Comparison of ENCODE assay signal across 1 cellular context in the genomic region with DNA sequence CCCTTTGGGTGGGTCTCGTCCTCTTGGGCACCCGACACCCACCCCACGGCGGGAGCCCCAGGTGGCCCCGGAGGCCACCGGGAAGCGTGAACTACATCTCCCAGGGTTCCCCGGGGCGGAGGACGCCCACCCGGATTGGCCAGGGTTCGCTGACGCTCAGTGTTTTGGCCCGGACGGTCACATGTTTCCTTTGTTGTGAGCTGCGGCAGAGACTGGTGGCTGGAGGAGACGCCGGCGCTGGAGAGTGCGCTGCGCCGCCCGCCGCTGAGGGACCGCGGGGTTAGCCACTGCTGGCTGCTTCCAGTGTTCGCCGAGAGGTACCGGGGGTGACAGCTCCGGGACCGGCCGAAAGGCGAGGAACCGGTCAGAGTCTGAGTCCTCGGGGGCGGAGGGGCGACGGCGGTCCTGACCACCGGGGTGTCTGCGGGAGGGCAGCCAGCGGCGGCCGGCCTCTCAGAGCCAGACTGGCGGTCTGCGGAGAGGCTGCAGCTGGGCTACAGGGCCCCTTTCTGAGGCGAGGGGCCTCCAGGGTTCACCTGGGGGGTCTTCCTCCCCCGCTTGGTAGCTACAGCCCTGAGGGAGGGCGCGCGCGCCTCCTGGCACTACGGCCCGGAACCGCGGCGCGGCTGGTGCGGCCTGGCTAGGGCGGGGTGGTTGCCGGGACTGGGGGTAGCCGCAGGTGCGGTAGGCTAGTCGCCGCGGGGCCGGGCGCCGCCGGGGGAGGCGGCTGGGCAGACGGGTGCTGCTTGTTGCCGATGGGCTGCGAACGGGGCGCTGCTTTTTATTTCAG.
TF ChIP-seq lines count a peak whose summit lies in the region.

A gene with protein sequence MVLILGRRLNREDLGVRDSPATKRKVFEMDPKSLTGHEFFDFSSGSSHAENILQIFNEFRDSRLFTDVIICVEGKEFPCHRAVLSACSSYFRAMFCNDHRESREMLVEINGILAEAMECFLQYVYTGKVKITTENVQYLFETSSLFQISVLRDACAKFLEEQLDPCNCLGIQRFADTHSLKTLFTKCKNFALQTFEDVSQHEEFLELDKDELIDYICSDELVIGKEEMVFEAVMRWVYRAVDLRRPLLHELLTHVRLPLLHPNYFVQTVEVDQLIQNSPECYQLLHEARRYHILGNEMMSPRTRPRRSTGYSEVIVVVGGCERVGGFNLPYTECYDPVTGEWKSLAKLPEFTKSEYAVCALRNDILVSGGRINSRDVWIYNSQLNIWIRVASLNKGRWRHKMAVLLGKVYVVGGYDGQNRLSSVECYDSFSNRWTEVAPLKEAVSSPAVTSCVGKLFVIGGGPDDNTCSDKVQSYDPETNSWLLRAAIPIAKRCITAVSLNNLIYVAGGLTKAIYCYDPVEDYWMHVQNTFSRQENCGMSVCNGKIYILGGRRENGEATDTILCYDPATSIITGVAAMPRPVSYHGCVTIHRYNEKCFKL (plus strand): TSS at position 193 of the 790 bp plus-strand sequence. CDS start 14,734 bp downstream, outside the sequence.

TF ChIP-seq in GM12878, 131 proteins besides CTCF, POLR2A, EP300 and RAD21 (continued from another document):
- TF ChIP-seq, protein P1, sequence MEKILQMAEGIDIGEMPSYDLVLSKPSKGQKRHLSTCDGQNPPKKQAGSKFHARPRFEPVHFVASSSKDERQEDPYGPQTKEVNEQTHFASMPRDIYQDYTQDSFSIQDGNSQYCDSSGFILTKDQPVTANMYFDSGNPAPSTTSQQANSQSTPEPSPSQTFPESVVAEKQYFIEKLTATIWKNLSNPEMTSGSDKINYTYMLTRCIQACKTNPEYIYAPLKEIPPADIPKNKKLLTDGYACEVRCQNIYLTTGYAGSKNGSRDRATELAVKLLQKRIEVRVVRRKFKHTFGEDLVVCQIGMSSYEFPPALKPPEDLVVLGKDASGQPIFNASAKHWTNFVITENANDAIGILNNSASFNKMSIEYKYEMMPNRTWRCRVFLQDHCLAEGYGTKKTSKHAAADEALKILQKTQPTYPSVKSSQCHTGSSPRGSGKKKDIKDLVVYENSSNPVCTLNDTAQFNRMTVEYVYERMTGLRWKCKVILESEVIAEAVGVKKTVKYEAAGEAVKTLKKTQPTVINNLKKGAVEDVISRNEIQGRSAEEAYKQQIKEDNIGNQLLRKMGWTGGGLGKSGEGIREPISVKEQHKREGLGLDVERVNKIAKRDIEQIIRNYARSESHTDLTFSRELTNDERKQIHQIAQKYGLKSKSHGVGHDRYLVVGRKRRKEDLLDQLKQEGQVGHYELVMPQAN (conservative IDR thresholded peaks at IDR 0.05) = peak; percentile 96
- TF ChIP-seq, protein P2, sequence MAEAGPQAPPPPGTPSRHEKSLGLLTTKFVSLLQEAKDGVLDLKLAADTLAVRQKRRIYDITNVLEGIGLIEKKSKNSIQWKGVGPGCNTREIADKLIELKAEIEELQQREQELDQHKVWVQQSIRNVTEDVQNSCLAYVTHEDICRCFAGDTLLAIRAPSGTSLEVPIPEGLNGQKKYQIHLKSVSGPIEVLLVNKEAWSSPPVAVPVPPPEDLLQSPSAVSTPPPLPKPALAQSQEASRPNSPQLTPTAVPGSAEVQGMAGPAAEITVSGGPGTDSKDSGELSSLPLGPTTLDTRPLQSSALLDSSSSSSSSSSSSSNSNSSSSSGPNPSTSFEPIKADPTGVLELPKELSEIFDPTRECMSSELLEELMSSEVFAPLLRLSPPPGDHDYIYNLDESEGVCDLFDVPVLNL (IDR thresholded peaks at IDR 0.05; ENCODE audit: low read depth, low read length) = no peak
- TF ChIP-seq CBX5 (IDR thresholded peaks at IDR 0.05; ENCODE audit: low read depth) (no peak), SIN3A (IDR thresholded peaks at IDR 0.05; ENCODE audit: low read depth, low read length) (peak; percentile 84)
- TF ChIP-seq, protein P3, sequence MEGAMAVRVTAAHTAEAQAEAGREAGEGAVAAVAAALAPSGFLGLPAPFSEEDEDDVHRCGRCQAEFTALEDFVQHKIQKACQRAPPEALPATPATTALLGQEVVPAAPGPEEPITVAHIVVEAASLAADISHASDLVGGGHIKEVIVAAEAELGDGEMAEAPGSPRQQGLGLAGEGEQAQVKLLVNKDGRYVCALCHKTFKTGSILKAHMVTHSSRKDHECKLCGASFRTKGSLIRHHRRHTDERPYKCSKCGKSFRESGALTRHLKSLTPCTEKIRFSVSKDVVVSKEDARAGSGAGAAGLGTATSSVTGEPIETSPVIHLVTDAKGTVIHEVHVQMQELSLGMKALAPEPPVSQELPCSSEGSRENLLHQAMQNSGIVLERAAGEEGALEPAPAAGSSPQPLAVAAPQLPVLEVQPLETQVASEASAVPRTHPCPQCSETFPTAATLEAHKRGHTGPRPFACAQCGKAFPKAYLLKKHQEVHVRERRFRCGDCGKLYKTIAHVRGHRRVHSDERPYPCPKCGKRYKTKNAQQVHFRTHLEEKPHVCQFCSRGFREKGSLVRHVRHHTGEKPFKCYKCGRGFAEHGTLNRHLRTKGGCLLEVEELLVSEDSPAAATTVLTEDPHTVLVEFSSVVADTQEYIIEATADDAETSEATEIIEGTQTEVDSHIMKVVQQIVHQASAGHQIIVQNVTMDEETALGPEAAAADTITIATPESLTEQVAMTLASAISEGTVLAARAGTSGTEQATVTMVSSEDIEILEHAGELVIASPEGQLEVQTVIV (IDR thresholded peaks at IDR 0.05; ENCODE audit: borderline replicate concordance, partially characterized antibody) = no peak
- TF ChIP-seq, protein P4, sequence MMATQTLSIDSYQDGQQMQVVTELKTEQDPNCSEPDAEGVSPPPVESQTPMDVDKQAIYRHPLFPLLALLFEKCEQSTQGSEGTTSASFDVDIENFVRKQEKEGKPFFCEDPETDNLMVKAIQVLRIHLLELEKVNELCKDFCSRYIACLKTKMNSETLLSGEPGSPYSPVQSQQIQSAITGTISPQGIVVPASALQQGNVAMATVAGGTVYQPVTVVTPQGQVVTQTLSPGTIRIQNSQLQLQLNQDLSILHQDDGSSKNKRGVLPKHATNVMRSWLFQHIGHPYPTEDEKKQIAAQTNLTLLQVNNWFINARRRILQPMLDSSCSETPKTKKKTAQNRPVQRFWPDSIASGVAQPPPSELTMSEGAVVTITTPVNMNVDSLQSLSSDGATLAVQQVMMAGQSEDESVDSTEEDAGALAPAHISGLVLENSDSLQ (IDR thresholded peaks at IDR 0.05) = peak; percentile 35; the same call in 1 of the 2 replicates
